Comparison of ENCODE assay signal across 8 cellular contexts in genomic region chr12:100185361-100185894, GRCh38. TPM values are rescaled to one million over a fixed set of nuclear protein-coding genes. Genes with fewer than 3 reads are reported as not detected.
A peak's percentile ranks its signal among the peaks of the same experiment; 100 is the strongest.
DNase-seq lines count a peak whose midpoint lies in the region; ATAC-seq lines count a peak whose summit lies in the region.

No MANE protein-coding gene starts in this region.

- no peak overlapping the region for H3K4me3 Mint-ChIP-seq in activated naive CD8-positive, alpha-beta T cell treated with anti-CD3 and anti-CD28 coated beads, Interleukin-2, amount 50 U/mL, for 24 hours

- no peaks in the 10 kb centered on the region for H3K27me3 Mint-ChIP-seq in activated naive CD8-positive, alpha-beta T cell treated with anti-CD3 and anti-CD28 coated beads, Interleukin-2, amount 50 U/mL, for 24 hours

- H3K27ac Mint-ChIP-seq in activated naive CD8-positive, alpha-beta T cell treated with anti-CD3 and anti-CD28 coated beads, Interleukin-2, amount 50 U/mL, for 24 hours: no peak overlapping the region

- no peaks in the 10 kb centered on the region for H3K9me3 Mint-ChIP-seq in activated naive CD8-positive, alpha-beta T cell treated with anti-CD3 and anti-CD28 coated beads, Interleukin-2, amount 50 U/mL, for 24 hours

- ATAC-seq in GM18498 (IDR thresholded peaks at IDR 0.05; ENCODE audit: unreplicated experiment): peak; percentile 87
- ATAC-seq in GM21526 (IDR thresholded peaks at IDR 0.05; ENCODE audit: low FRiP score, unreplicated experiment): peak; percentile 71
- ATAC-seq in HG03571 (IDR thresholded peaks at IDR 0.05; ENCODE audit: unreplicated experiment): peak; percentile 79
- ATAC-seq in activated naive CD8-positive, alpha-beta T cell treated with anti-CD3 and anti-CD28 coated beads, Interleukin-2, amount 50 U/mL, for 24 hours: no peak

- H3K36me3 Mint-ChIP-seq in activated naive CD8-positive, alpha-beta T cell treated with anti-CD3 and anti-CD28 coated beads, Interleukin-2, amount 50 U/mL, for 24 hours (ENCODE audit: low read depth): peaks cover 17% of the 10 kb centered on the region

- peaks cover 8% of the 10 kb centered on the region for H3K4me1 Mint-ChIP-seq in activated naive CD8-positive, alpha-beta T cell treated with anti-CD3 and anti-CD28 coated beads, Interleukin-2, amount 50 U/mL, for 24 hours

- DNase-seq in hippocampal formation (lab: John Stamatoyannopoulos, UW): peak; percentile 18 to 26
- DNase-seq in SW 1271 (lab: John Stamatoyannopoulos, UW): no peak
- DNase-seq in activated naive CD8-positive, alpha-beta T cell treated with anti-CD3 and anti-CD28 coated beads, Interleukin-2, amount 50 U/mL, for 24 hours: no peak
- no peak for DNase-seq in mucosa of gallbladder (ENCODE audit: low spot score)
- DNase-seq in globus pallidus (ENCODE audit: low spot score): no peak

RNA-seq across cellular contexts. Expression of gene ACTR6, which starts 15.2 kb away (rescaled TPM):
- 25.1 TPM for total RNA-seq in mucosa of gallbladder

RNA-seq across cellular contexts. Expression of gene BLTP3B, which starts 42.8 kb away (rescaled TPM):
- 25.2 TPM for total RNA-seq in mucosa of gallbladder

Comparison
In these comparisons a context has a peak if more than half of its experiments do, and no peak if none do; other contexts are left out.
1. DNase-seq: peak in hippocampal formation (2 of 2); none in SW 1271 (0 of 2), activated naive CD8-positive, alpha-beta T cell treated with anti-CD3 and anti-CD28 coated beads, Interleukin-2, amount 50 U/mL, for 24 hours (single experiment), mucosa of gallbladder (single experiment) and globus pallidus (single experiment).